In genomic region chr13:44591316-44591715, GRCh38 we compare ENCODE assay signal across 18 cellular contexts.
"Had no signal": no experiment of that assay in that cellular context is flagged by ENCODE, and none has a peak within 500 bp of the region (broad histone marks: within the 10 kb centered on the region; RNA-seq: fewer than 3 reads in every experiment).

No MANE protein-coding gene starts in this region.

- H3K4me3 ChIP-seq: cardiac muscle cell, lung, right atrium auricular region, thyroid gland had no signal

- DNase-seq: activated CD4-positive, alpha-beta T cell treated with anti-CD3 and anti-CD28 coated beads, Interleukin-2, amount 50 U/mL, for 4 hours; activated naive CD4-positive, alpha-beta T cell; activated naive CD8-positive, alpha-beta T cell treated with anti-CD3 and anti-CD28 coated beads for 36 hours; amniotic stem cell; dermis blood vessel endothelial cell; effector memory CD4-positive, alpha-beta T cell; midbrain; nephron progenitor cell; stimulated activated CD4-positive, alpha-beta T cell treated with anti-CD3 and anti-CD28 coated beads, Interleukin-12 subunit alpha, Interleukin-12 subunit beta, amount 100 ng/mL, for 4 hours; stimulated activated CD4-positive, alpha-beta T cell treated with anti-CD3 and anti-CD28 coated beads, Interleukin-1b, Interleukin-23, amount 100 ng/mL, for 48 hours; stimulated activated naive CD4-positive, alpha-beta T cell treated with Interleukin-2 at 50 U/mL for 16 hours; T-helper 17 cell; thyroid gland had no signal

- H3K36me3 ChIP-seq: cardiac muscle cell, right atrium auricular region, thyroid gland had no signal

- H3K9me3 ChIP-seq: thyroid gland had no signal

- ATAC-seq: left lobe of liver, T-helper 17 cell had no signal

- H3K27ac ChIP-seq: cardiac muscle cell, right atrium auricular region, thyroid gland, VCaP had no signal

- H3K4me1 ChIP-seq: right atrium auricular region, thyroid gland had no signal

- H3K27me3 ChIP-seq: cardiac muscle cell, right atrium auricular region, thyroid gland had no signal
